In genomic region chr7:106071356-106071998, GRCh38 we compare ENCODE assay signal across 8 cellular contexts. TPM values are rescaled to one million over a fixed set of nuclear protein-coding genes. Genes with fewer than 3 reads are reported as not detected.
DNase-seq lines count a peak whose midpoint lies in the region; ATAC-seq, FAIRE-seq and TF ChIP-seq lines count a peak whose summit lies in the region.

No MANE protein-coding gene starts in this region.

- peak overlapping the region; percentile 64 for H3K27ac ChIP-seq in CD8-positive, alpha-beta T cell (ENCODE audit: low read depth, low read length)

- peaks cover 67% of the 10 kb centered on the region for H3K4me1 Mint-ChIP-seq in CD8-positive, alpha-beta T cell (ENCODE audit: low read depth)
- peaks cover 32% of the 10 kb centered on the region for H3K4me1 Mint-ChIP-seq in central memory CD8-positive, alpha-beta T cell
- peaks cover 5% of the 10 kb centered on the region for H3K4me1 Mint-ChIP-seq in neural crest cell

- peak overlapping the region; percentile 28 for H3K4me3 ChIP-seq in CD8-positive, alpha-beta T cell (ENCODE audit: low read depth, low read length)

- peak overlapping the region; percentile 78 for H3K4me3 Mint-ChIP-seq in CD8-positive, alpha-beta T cell
- H3K4me3 Mint-ChIP-seq in central memory CD8-positive, alpha-beta T cell: peak overlapping the region; percentile 66
- H3K4me3 Mint-ChIP-seq in neural crest cell: no peak overlapping the region

- peak in 6 of 7 experiments; percentile 22 to 74 (median 44) for DNase-seq in CD8-positive, alpha-beta T cell
- DNase-seq in SKM-1 treated with dmso at 0.1 percent for 144 hours (lab: John Stamatoyannopoulos, UW; ENCODE audit: unreplicated experiment) (peak; percentile 91), neural crest cell (ENCODE audit: low read depth, low spot score) (no peak), NCI-H774 (lab: John Stamatoyannopoulos, UW) (no peak), frontal cortex (ENCODE audit: low spot score in 2 of 2) (no peak)
- DNase-seq in central memory CD8-positive, alpha-beta T cell (ENCODE audit: low spot score in 2 of 2): peak in 1 of 2 donors; percentile 39

- H3K36me3 Mint-ChIP-seq in CD8-positive, alpha-beta T cell: no peaks in the 10 kb centered on the region
- H3K36me3 Mint-ChIP-seq in central memory CD8-positive, alpha-beta T cell (ENCODE audit: insufficient read depth): no peaks in the 10 kb centered on the region
- H3K36me3 Mint-ChIP-seq in neural crest cell (ENCODE audit: low read depth): no peaks in the 10 kb centered on the region

- H3K27me3 ChIP-seq in CD8-positive, alpha-beta T cell (ENCODE audit: insufficient read depth, low read length): no peaks in the 10 kb centered on the region

- H3K9me3 ChIP-seq in CD8-positive, alpha-beta T cell (ENCODE audit: low read length): no peaks in the 10 kb centered on the region

- H3K36me3 ChIP-seq in CD8-positive, alpha-beta T cell (ENCODE audit: insufficient read depth, low read length): no peaks in the 10 kb centered on the region

- H3K27ac Mint-ChIP-seq in CD8-positive, alpha-beta T cell: peak overlapping the region; percentile 97
- peak overlapping the region; percentile 83 for H3K27ac Mint-ChIP-seq in central memory CD8-positive, alpha-beta T cell (ENCODE audit: low read depth)
- peak overlapping the region; percentile 23 for H3K27ac Mint-ChIP-seq in neural crest cell (ENCODE audit: unreplicated experiment)

- no peaks in the 10 kb centered on the region for H3K27me3 Mint-ChIP-seq in CD8-positive, alpha-beta T cell (ENCODE audit: low read depth)
- no peaks in the 10 kb centered on the region for H3K27me3 Mint-ChIP-seq in central memory CD8-positive, alpha-beta T cell
- H3K27me3 Mint-ChIP-seq in neural crest cell (ENCODE audit: low read depth): no peaks in the 10 kb centered on the region

- H3K9me3 Mint-ChIP-seq in CD8-positive, alpha-beta T cell: no peaks in the 10 kb centered on the region
- H3K9me3 Mint-ChIP-seq in central memory CD8-positive, alpha-beta T cell: no peaks in the 10 kb centered on the region
- no peaks in the 10 kb centered on the region for H3K9me3 Mint-ChIP-seq in neural crest cell

- TF ChIP-seq CTCF in CD8-positive, alpha-beta T cell (IDR thresholded peaks at IDR 0.05): no peak
- no peak for TF ChIP-seq CTCF in neural crest cell (conservative IDR thresholded peaks at IDR 0.05)

- intact Hi-C loops in CD8-positive, alpha-beta T cell (cut with DNase I, micrococcal nuclease): loop anchor here (1.0 to 5.0 kb wide), 3 partner anchors 14 to 41 kb away; partner anchors contain the start of gene SYPL1 (in 2 of the 2)

- H3K4me1 ChIP-seq in CD8-positive, alpha-beta T cell (ENCODE audit: insufficient read depth, low read length): peaks cover 37% of the 10 kb centered on the region

- CTCF ChIA-PET in CD8-positive, alpha-beta T cell (lab: Charles Lee): interaction anchor here (0.6 to 5.8 kb wide), 10 partner anchors 11 to 463 kb away, joined by 3 to 51 read pairs (median 4); no protein-coding TSS in a partner anchor

- ATAC-seq in CD8-positive, alpha-beta T cell: peak; percentile 92
- ATAC-seq in GM19351 (IDR thresholded peaks at IDR 0.05; ENCODE audit: unreplicated experiment) (peak; percentile 93), HG03432 (IDR thresholded peaks at IDR 0.05; ENCODE audit: unreplicated experiment) (peak; percentile 97)
- peak; percentile 99 for ATAC-seq in central memory CD8-positive, alpha-beta T cell (replicated peaks; ENCODE audit: extremely low read depth, poor library complexity, severe bottlenecking)

- no peak for FAIRE-seq in frontal cortex (lab: Jason Lieb, UNC)

- POLR2A ChIA-PET in CD8-positive, alpha-beta T cell (lab: Charles Lee): interaction anchor here (0.7 to 2.9 kb wide), 15 partner anchors 9 to 1097 kb away, joined by 3 to 50 read pairs (median 3); partner anchors contain the start of genes HBP1, RINT1 and SYPL1

RNA-seq across cellular contexts. Expression of gene SYPL1, which starts 40.6 kb away (rescaled TPM):
- 10 to 100 TPM; 50.0 to 51.2 TPM for total RNA-seq in CD8-positive, alpha-beta T cell
- 39.4 and 42.2 TPM in 2 replicates for total RNA-seq in neural crest cell
- 37.5 TPM for total RNA-seq in frontal cortex

Comparison
In these comparisons a context has a peak if more than half of its experiments do, and no peak if none do; other contexts are left out.
1. DNase-seq: peak in CD8-positive, alpha-beta T cell (6 of 7) and SKM-1 treated with dmso at 0.1 percent for 144 hours (single experiment); none in neural crest cell (single experiment), NCI-H774 (single experiment) and frontal cortex (0 of 2).
2. H3K27ac Mint-ChIP-seq: peak in every context shown above with its lines; median percentile 97 in CD8-positive, alpha-beta T cell; 83 in central memory CD8-positive, alpha-beta T cell; 23 in neural crest cell.
3. Peak in every context shown above with its lines, with median percentiles within 50 percentile points of each other: ATAC-seq.